ENCODE assay signal across 8 cellular contexts in the genomic region with DNA sequence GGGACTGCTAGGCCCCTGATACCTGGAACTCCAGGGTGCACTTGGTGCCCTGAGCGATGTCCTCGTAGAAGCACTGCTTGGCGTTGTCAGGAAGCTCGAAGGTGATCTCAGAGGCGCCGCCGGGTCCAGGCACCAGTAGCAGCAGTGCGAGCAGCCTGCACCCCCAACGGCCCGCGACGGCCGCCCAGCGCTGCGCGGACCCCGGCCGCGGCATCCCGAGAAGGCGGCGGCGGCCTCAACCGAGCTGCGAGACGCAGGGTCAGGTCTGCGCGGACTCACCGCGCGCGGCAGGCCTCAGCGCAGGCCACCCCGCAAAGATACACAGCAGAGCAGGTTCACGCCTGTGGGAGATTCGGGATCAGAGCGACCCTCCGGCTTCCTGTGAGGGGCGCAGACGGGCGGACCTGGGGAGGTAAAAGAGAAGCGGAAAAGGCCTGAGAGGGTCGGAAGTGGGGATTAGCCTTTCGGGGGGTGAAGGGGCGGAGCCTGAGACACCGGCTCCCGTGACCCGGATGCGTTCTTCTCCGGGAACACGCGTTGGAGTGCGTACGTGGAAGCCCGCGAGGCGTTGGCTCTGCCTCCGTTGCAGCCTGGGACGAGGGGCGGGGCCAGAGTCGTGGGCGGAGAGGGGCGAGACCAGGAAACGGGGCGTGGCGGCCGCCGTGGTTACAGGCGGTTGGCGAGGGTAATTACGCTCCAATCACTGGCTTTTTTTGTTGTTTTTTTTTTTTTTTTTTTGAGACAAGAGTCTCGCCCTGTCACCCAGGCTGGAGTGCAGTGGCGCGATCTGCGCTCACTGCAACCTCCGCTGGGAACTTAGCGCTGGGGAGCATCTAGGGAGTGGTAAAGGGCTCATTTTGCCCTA. TPM values are rescaled to one million over a fixed set of nuclear protein-coding genes. Genes with fewer than 3 reads are reported as not detected.
DNase-seq lines count a peak whose midpoint lies in the region; ATAC-seq lines count a peak whose summit lies in the region.

A gene (minus strand): TSS at position 458 of the 865 bp plus-strand sequence. CDS start 244 bp downstream, at position 214.

- H3K36me3 ChIP-seq in CD8-positive, alpha-beta memory T cell (ENCODE audit: insufficient read depth, low read length), result no peaks in the 10 kb centered on the region
- no peaks in the 10 kb centered on the region for H3K36me3 ChIP-seq in effector memory CD4-positive, alpha-beta T cell (ENCODE audit: control insufficient read depth, insufficient read depth, low read length)

- no peaks in the 10 kb centered on the region for H3K27me3 ChIP-seq in CD8-positive, alpha-beta memory T cell (ENCODE audit: insufficient read depth, low read length, poor library complexity, severe bottlenecking)
- H3K27me3 ChIP-seq in effector memory CD4-positive, alpha-beta T cell (replicated peaks; ENCODE audit: control insufficient read depth, insufficient read depth, low read length, poor library complexity, severe bottlenecking), result no peaks in the 10 kb centered on the region

- no peaks in the 10 kb centered on the region for H3K9me3 Mint-ChIP-seq in CD8-positive, alpha-beta memory T cell

- peaks cover 35% of the 10 kb centered on the region for H3K4me1 ChIP-seq in CD8-positive, alpha-beta memory T cell (ENCODE audit: insufficient read depth, low read length)
- peaks cover 24% of the 10 kb centered on the region for H3K4me1 ChIP-seq in effector memory CD4-positive, alpha-beta T cell (ENCODE audit: control insufficient read depth, insufficient read depth, low read length, poor library complexity, severe bottlenecking)

- peak; percentile 87 for ATAC-seq in GM19468 (IDR thresholded peaks at IDR 0.05; ENCODE audit: extremely low read depth, unreplicated experiment)

- CTCF ChIA-PET in CD8-positive, alpha-beta memory T cell (lab: Charles Lee), result interaction anchor here (0.9 to 3.5 kb wide), 6 partner anchors 9 to 315 kb away, joined by 3 to 9 read pairs (median 3); a partner anchor contains a TSS

- peak; percentile 99 to 100 (median 99) for DNase-seq in CD8-positive, alpha-beta memory T cell
- peak; percentile 92 for DNase-seq in HS-5 (ENCODE audit: low read depth)
- DNase-seq in NK-92 treated with Interleukin-12 subunit alpha and Interleukin-12 subunit beta, amount 100 ng/mL, for 24 hours (lab: John Stamatoyannopoulos, UW), result peak; percentile 99
- peak; percentile 100 for DNase-seq in activated CD8-positive, alpha-beta memory T cell treated with anti-CD3 and anti-CD28 coated beads for 24 hours
- DNase-seq in effector memory CD4-positive, alpha-beta T cell, result peak; percentile 99
- peak; percentile 99 for DNase-seq in lung microvascular endothelial cell (ENCODE audit: low read depth in 2 of 2)
- peak; percentile 100 for DNase-seq in stimulated activated CD4-positive, alpha-beta T cell treated with anti-CD3 and anti-CD28 coated beads, TNF-alpha, amount 100 ng/mL, for 48 hours (ENCODE audit: low read depth in 3 of 3)

- H3K27ac ChIP-seq in CD8-positive, alpha-beta memory T cell (ENCODE audit: low read depth, low read length), result peak within 1 kb of the TSS; percentile 85
- peak within 1 kb of the TSS; percentile 91 for H3K27ac ChIP-seq in effector memory CD4-positive, alpha-beta T cell (ENCODE audit: insufficient read depth, low read length, poor library complexity, severe bottlenecking)

- peak within 1 kb of the TSS in 5 of 8 donors; percentile 95 to 100 (median 98) for H3K27ac Mint-ChIP-seq in CD8-positive, alpha-beta memory T cell

- H3K4me1 Mint-ChIP-seq in CD8-positive, alpha-beta memory T cell, result peaks cover 21 to 25% (median 25%) of the 10 kb centered on the region in 3 donors

- H3K27me3 Mint-ChIP-seq in CD8-positive, alpha-beta memory T cell, result no peaks in the 10 kb centered on the region

- H3K4me3 Mint-ChIP-seq in CD8-positive, alpha-beta memory T cell, result no peak within 1 kb of the TSS

- H3K9me3 ChIP-seq in CD8-positive, alpha-beta memory T cell (ENCODE audit: low read length), result no peaks in the 10 kb centered on the region
- H3K9me3 ChIP-seq in effector memory CD4-positive, alpha-beta T cell (ENCODE audit: control insufficient read depth, low read length), result no peaks in the 10 kb centered on the region

- H3K36me3 Mint-ChIP-seq in CD8-positive, alpha-beta memory T cell, result peaks cover 0 to 20% (median 0%) of the 10 kb centered on the region in 3 donors

- POLR2A ChIA-PET in CD8-positive, alpha-beta memory T cell (lab: Charles Lee), result interaction anchor here (1.1 to 2.4 kb wide), 3 partner anchors 82 to 459 kb away, joined by 6 to 13 read pairs (median 7); a partner anchor contains a TSS

- H3K4me3 ChIP-seq in CD8-positive, alpha-beta memory T cell (ENCODE audit: low read length), result peak within 1 kb of the TSS; percentile 80
- H3K4me3 ChIP-seq in effector memory CD4-positive, alpha-beta T cell (ENCODE audit: insufficient read depth, low read depth, low read length, poor library complexity, severe bottlenecking), result peak within 1 kb of the TSS; percentile 84

RNA-seq across cellular contexts. Expression of the gene that starts here (rescaled TPM):
- total RNA-seq in CD8-positive, alpha-beta memory T cell, result 10 to 100 TPM; 47.7 to 47.8 TPM
- 32.7 TPM for polyA plus RNA-seq in CD8-positive, alpha-beta memory T cell
- 60.1 and 89.7 TPM in 2 replicates for total RNA-seq in lung microvascular endothelial cell

Comparison
In these comparisons a context has a peak if more than half of its experiments do, and no peak if none do; other contexts are left out.
1. Peak in every context shown above with its lines: DNase-seq, ATAC-seq, H3K4me3 ChIP-seq and H3K27ac ChIP-seq.